In genomic region chr15:63121382-63122001, GRCh38 we compare ENCODE assay signal across 8 cellular contexts.
A peak's percentile ranks its signal among the peaks of the same experiment; 100 is the strongest.
DNase-seq lines count a peak whose midpoint lies in the region; ATAC-seq lines count a peak whose summit lies in the region.

Gene LACTB, plus strand, starts transcription at chr15:63121861. Its CDS starts 11 bp downstream, at chr15:63121872.

- ATAC-seq in GM19043 (IDR thresholded peaks at IDR 0.05; ENCODE audit: low read depth, unreplicated experiment) (peak; percentile 76), HG03354 (IDR thresholded peaks at IDR 0.05; ENCODE audit: poor library complexity, severe bottlenecking, unreplicated experiment) (peak; percentile 87)

- DNase-seq in AG20443 (ENCODE audit: low spot score) (peak; percentile 94), NCI-H526 (lab: John Stamatoyannopoulos, UW) (peak; percentile 70 to 95), dedifferentiated amniotic fluid mesenchymal stem cell (ENCODE audit: extremely low spot score) (peak; percentile 90), left kidney (ENCODE audit: low read depth, low spot score) (peak; percentile 97)
- DNase-seq in activated CD4-positive, alpha-beta T cell treated with anti-CD3 and anti-CD28 coated beads, Interleukin-2, amount 50 U/mL, for 24 hours (ENCODE audit: low read depth in 1 of 2, low spot score in 1 of 2) = peak; percentile 62 to 69
- DNase-seq in stimulated activated CD4-positive, alpha-beta T cell treated with anti-CD3 and anti-CD28 coated beads, Interleukin-2, amount 100 ng/mL, for 24 hours = peak; percentile 82 to 83

Comparison
In these comparisons a context has a peak if more than half of its experiments do, and no peak if none do; other contexts are left out.
1. Peak in every context shown above with its lines: DNase-seq and ATAC-seq.